In genomic region chr12:57112492-57113294, GRCh38 we compare ENCODE assay signal across 1 cellular context.
A peak's percentile ranks its signal among the peaks of the same experiment; 100 is the strongest.
TF ChIP-seq lines count a peak whose summit lies in the region.

No MANE protein-coding gene starts in this region.

TF ChIP-seq in HepG2, 621 proteins besides CTCF, POLR2A, EP300 and RAD21 (continued from another document):
- 0 out of 2 replicates have a peak, but pooled peaks have one; percentile 46 for TF ChIP-seq ZNF609 (CRISPR knock-in tag; IDR thresholded peaks at IDR 0.05; ENCODE audit: borderline replicate concordance)
- TF ChIP-seq ETV5 (CRISPR knock-in tag; IDR thresholded peaks at IDR 0.05; ENCODE audit: borderline replicate concordance): 0 out of 2 replicates have a peak, but pooled peaks have one; percentile 14
- no peak for TF ChIP-seq NFYB (CRISPR knock-in tag; IDR thresholded peaks at IDR 0.05)
- TF ChIP-seq ZFP90 (CRISPR knock-in tag; IDR thresholded peaks at IDR 0.05; ENCODE audit: borderline replicate concordance): no peak; the same call in 1 of the 2 replicates
- 0 out of 2 replicates have a peak, but pooled peaks have one; percentile 13 for TF ChIP-seq SP4 (CRISPR knock-in tag; IDR thresholded peaks at IDR 0.05)
- peak; percentile 95 for TF ChIP-seq SMC3 (IDR thresholded peaks at IDR 0.05; ENCODE audit: low read length)
- no peak for TF ChIP-seq ZNF142 (CRISPR knock-in tag; IDR thresholded peaks at IDR 0.05)
- TF ChIP-seq ERF (CRISPR knock-in tag; IDR thresholded peaks at IDR 0.05): 0 out of 2 replicates have a peak, but pooled peaks have one; percentile 29
TF ChIP-seq in HepG2: peak in this region for 21.
